Comparison of ENCODE assay signal across 31 cellular contexts in genomic region chr11:68347841-68348240, GRCh38.
"Had no signal": no experiment of that assay in that cellular context is flagged by ENCODE, and none has a peak within 500 bp of the region (broad histone marks: within the 10 kb centered on the region; RNA-seq: fewer than 3 reads in every experiment).

No MANE protein-coding gene starts in this region.

- H3K27ac Mint-ChIP-seq: activated CD4-positive, alpha-beta memory T cell treated with anti-CD3 and anti-CD28 coated beads for 36 hours; activated naive CD8-positive, alpha-beta T cell treated with anti-CD3 and anti-CD28 coated beads, Interleukin-2, amount 50 U/mL, for 24 hours; T-cell had no signal

- H3K27ac ChIP-seq: SK-N-MC had no signal

- H3K4me3 ChIP-seq: ascending aorta, body of pancreas, SK-N-MC had no signal

- H3K9me3 Mint-ChIP-seq: activated CD4-positive, alpha-beta memory T cell treated with anti-CD3 and anti-CD28 coated beads for 36 hours; activated naive CD4-positive, alpha-beta T cell treated with anti-CD3 and anti-CD28 coated beads, Interleukin-2, amount 50 U/mL, for 72 hours; activated naive CD8-positive, alpha-beta T cell treated with anti-CD3 and anti-CD28 coated beads, Interleukin-2, amount 50 U/mL, for 24 hours; activated T-cell treated with anti-CD3 and anti-CD28 coated beads, Interleukin-2, amount 50 U/mL, for 4 hours had no signal

- H3K4me3 Mint-ChIP-seq: activated CD4-positive, alpha-beta memory T cell treated with anti-CD3 and anti-CD28 coated beads for 36 hours; activated CD4-positive, alpha-beta T cell treated with anti-CD3 and anti-CD28 coated beads, Interleukin-2, amount 10 ng/mL, durations not matched to agents 7 days and 5 days; activated naive CD8-positive, alpha-beta T cell treated with anti-CD3 and anti-CD28 coated beads, Interleukin-2, amount 50 U/mL, for 24 hours; activated T-cell treated with anti-CD3 and anti-CD28 coated beads, Interleukin-2, amount 50 U/mL, for 4 hours; T-cell had no signal

- ATAC-seq: activated naive CD4-positive, alpha-beta T cell treated with anti-CD3 and anti-CD28 coated beads, Interleukin-2, amount 50 U/mL, for 72 hours; activated naive CD8-positive, alpha-beta T cell treated with anti-CD3 and anti-CD28 coated beads, Interleukin-2, amount 50 U/mL, for 24 hours; activated T-cell treated with anti-CD3 and anti-CD28 coated beads, Interleukin-2, amount 50 U/mL, for 4 hours; body of pancreas; Panc1; Right ventricle myocardium inferior; T-cell had no signal

- H3K9me3 ChIP-seq: ascending aorta, body of pancreas had no signal

- DNase-seq: activated CD4-positive, alpha-beta memory T cell treated with anti-CD3 and anti-CD28 coated beads for 36 hours; activated CD4-positive, alpha-beta T cell treated with anti-CD3 and anti-CD28 coated beads, Interleukin-2, amount 10 ng/mL, durations not matched to agents 7 days and 5 days; activated CD4-positive, CD25-positive, alpha-beta regulatory T cell; activated CD8-positive, alpha-beta memory T cell treated with anti-CD3 and anti-CD28 coated beads for 24 hours; activated effector memory CD4-positive, alpha-beta T cell treated with anti-CD3 and anti-CD28 coated beads, Interleukin-2, amount 50 U/mL, for 16 hours; activated naive CD4-positive, alpha-beta T cell treated with Interleukin-2 at 50 U/mL for 16 hours; activated naive CD8-positive, alpha-beta T cell treated with anti-CD3 and anti-CD28 coated beads, Interleukin-2, amount 50 U/mL, for 24 hours; activated T-cell treated with anti-CD3 and anti-CD28 coated beads, Interleukin-2, amount 50 U/mL, for 4 hours; amniotic stem cell; body of pancreas; central memory CD4-positive, alpha-beta T cell; MM.1S; NCI-H1105; NCI-H1436; NCI-H1694 treated with DMSO at 0.1 percent for 48 hours; NCI-H2029 treated with DMSO at 0.1 percent for 48 hours; NCI-H345; NCI-H510A; NCI-H526 treated with DMSO at 0.1 percent for 48 hours; NCI-H82; RPMI8226; T-cell; T-helper 2 cell; T1000 had no signal

- FAIRE-seq: bronchial epithelial cell, TTC549 had no signal

- H3K27me3 ChIP-seq: ascending aorta, body of pancreas had no signal

- H3K36me3 Mint-ChIP-seq: activated CD4-positive, alpha-beta memory T cell treated with anti-CD3 and anti-CD28 coated beads for 36 hours; activated naive CD4-positive, alpha-beta T cell treated with anti-CD3 and anti-CD28 coated beads, Interleukin-2, amount 50 U/mL, for 72 hours; T-cell had no signal

- H3K27me3 Mint-ChIP-seq: activated CD4-positive, alpha-beta memory T cell treated with anti-CD3 and anti-CD28 coated beads for 36 hours; activated CD4-positive, alpha-beta T cell treated with anti-CD3 and anti-CD28 coated beads, Interleukin-2, amount 10 ng/mL, durations not matched to agents 7 days and 5 days; activated naive CD8-positive, alpha-beta T cell treated with anti-CD3 and anti-CD28 coated beads, Interleukin-2, amount 50 U/mL, for 24 hours; T-cell had no signal

- H3K4me1 Mint-ChIP-seq: activated naive CD8-positive, alpha-beta T cell treated with anti-CD3 and anti-CD28 coated beads, Interleukin-2, amount 50 U/mL, for 24 hours had no signal
